1 cellular context compared by ENCODE assay signal in genomic region chr3:143216709-143217182, GRCh38.
TF ChIP-seq lines count a peak whose summit lies in the region.

No MANE protein-coding gene starts in this region.

TF ChIP-seq in K562, 482 proteins besides CTCF, POLR2A, EP300 and RAD21 (continued from another document and continues in another):
- TF ChIP-seq L3MBTL2 (IDR thresholded peaks at IDR 0.05) (no peak), AFF1 (IDR thresholded peaks at IDR 0.05; ENCODE audit: low read depth in 1 of 2, partially characterized antibody in 2 of 2) (peak in 1 of 2 experiments; percentile 51), ID3 (CRISPR knock-in tag; IDR thresholded peaks at IDR 0.05) (no peak), ID3 (tag; IDR thresholded peaks at IDR 0.05) (no peak), HMBOX1 (IDR thresholded peaks at IDR 0.05) (peak; percentile 56; the same call in 1 of the 2 replicates), SMARCA4 (IDR thresholded peaks at IDR 0.05) (peak; percentile 55), VEZF1 (CRISPR knock-in tag; IDR thresholded peaks at IDR 0.05) (peak; percentile 41; the same call in 1 of the 2 replicates), STAT5B (CRISPR knock-in tag; IDR thresholded peaks at IDR 0.05) (no peak), CBX5 (IDR thresholded peaks at IDR 0.05; ENCODE audit: borderline replicate concordance, low read depth) (no peak), NCOA4 (IDR thresholded peaks at IDR 0.05; ENCODE audit: partially characterized antibody) (no peak), MNT (conservative IDR thresholded peaks at IDR 0.05) (0 out of 4 replicates have a peak, but pooled peaks of 1 of the 2 experiments have one; percentile 12), ATF3 (IDR thresholded peaks at IDR 0.05) (peak; percentile 63; the same call in 1 of the 2 replicates), ATF3 (CRISPR knock-in tag; conservative IDR thresholded peaks at IDR 0.05) (no peak), KDM4B (IDR thresholded peaks at IDR 0.05; ENCODE audit: borderline replicate concordance in 2 of 2, low read depth in 1 of 2) (no peak), THAP12 (CRISPR knock-in tag; IDR thresholded peaks at IDR 0.05) (no peak), ZNF778 (CRISPR knock-in tag; IDR thresholded peaks at IDR 0.05) (no peak), SMAD1 (IDR thresholded peaks at IDR 0.05; ENCODE audit: low read depth, low read length, partially characterized antibody) (no peak), MAFF (IDR thresholded peaks at IDR 0.05; ENCODE audit: low read length) (peak; percentile 70; the same call in 1 of the 2 replicates), MEIS2 (IDR thresholded peaks at IDR 0.05; ENCODE audit: partially characterized antibody) (no peak), SOX6 (IDR thresholded peaks at IDR 0.05) (peak; percentile 25; the same call in 1 of the 2 replicates), ZNF395 (CRISPR knock-in tag; IDR thresholded peaks at IDR 0.05) (no peak), ZSCAN29 (IDR thresholded peaks at IDR 0.05) (no peak), CHAMP1 (IDR thresholded peaks at IDR 0.05) (no peak), ZNF316 (IDR thresholded peaks at IDR 0.05) (peak; percentile 88), ELF2 (CRISPR knock-in tag; IDR thresholded peaks at IDR 0.05) (no peak), RBM34 (IDR thresholded peaks at IDR 0.05; ENCODE audit: borderline replicate concordance, insufficient read depth, low read length) (no peak), ZNF263 (CRISPR knock-in tag; IDR thresholded peaks at IDR 0.05; ENCODE audit: borderline replicate concordance) (no peak), ERF (CRISPR knock-in tag; IDR thresholded peaks at IDR 0.05) (no peak), MAFK (IDR thresholded peaks at IDR 0.05; ENCODE audit: low read length) (peak; percentile 60), EHMT2 (IDR thresholded peaks at IDR 0.05) (peak; percentile 47; the same call in 1 of the 2 replicates), ARID1B (IDR thresholded peaks at IDR 0.05) (peak; percentile 34; the same call in 1 of the 2 replicates), RBM17 (IDR thresholded peaks at IDR 0.05; ENCODE audit: borderline replicate concordance, low read depth, low read length) (no peak), ZNF592 (IDR thresholded peaks at IDR 0.05) (peak; percentile 34; the same call in 1 of the 2 replicates), KLF6 (CRISPR knock-in tag; IDR thresholded peaks at IDR 0.05; ENCODE audit: borderline replicate concordance) (no peak), ZNF511 (CRISPR knock-in tag; IDR thresholded peaks at IDR 0.05) (no peak)
